ENCODE assay signal across 1 cellular context in genomic region chr14:103333754-103334643, GRCh38.
A peak's percentile ranks its signal among the peaks of the same experiment; 100 is the strongest.
TF ChIP-seq lines count a peak whose summit lies in the region.

TSS of gene EIF5 (plus strand) at chr14:103334237. CDS start at chr14:103335861, 1,624 bp downstream.

TF ChIP-seq in HepG2, 621 proteins besides CTCF, POLR2A, EP300 and RAD21 (continued from another document and continues in another):
- TF ChIP-seq ZSCAN5A (CRISPR knock-in tag; IDR thresholded peaks at IDR 0.05; ENCODE audit: borderline replicate concordance) = no peak
- TF ChIP-seq KIAA2018 (CRISPR knock-in tag; IDR thresholded peaks at IDR 0.05; ENCODE audit: borderline replicate concordance) = no peak
- no peak for TF ChIP-seq ZNF878 (CRISPR knock-in tag; IDR thresholded peaks at IDR 0.05)
- TF ChIP-seq PCBP2 (optimal IDR thresholded peaks at IDR 0.05; ENCODE audit: low read depth, low read length, poor library complexity, severe bottlenecking) = no peak
- TF ChIP-seq CBFB (CRISPR knock-in tag; IDR thresholded peaks at IDR 0.05) = peak; percentile 11; the same call in 1 of the 2 replicates
- TF ChIP-seq HNRNPUL1 (IDR thresholded peaks at IDR 0.05; ENCODE audit: low read depth, low read length) = no peak
- TF ChIP-seq NR2F1 (CRISPR knock-in tag; IDR thresholded peaks at IDR 0.05) = no peak
- TF ChIP-seq SKI (IDR thresholded peaks at IDR 0.05; ENCODE audit: partially characterized antibody) = peak; percentile 31
- 0 out of 2 replicates have a peak, but pooled peaks have one; percentile 41 for TF ChIP-seq ZNF274 (CRISPR knock-in tag; IDR thresholded peaks at IDR 0.05)
- peak; percentile 12 for TF ChIP-seq ZNF781 (CRISPR knock-in tag; IDR thresholded peaks at IDR 0.05; ENCODE audit: borderline replicate concordance, not compliant biosample characterization)
- no peak for TF ChIP-seq PRDM4 (CRISPR knock-in tag; IDR thresholded peaks at IDR 0.05; ENCODE audit: borderline replicate concordance)
- no peak for TF ChIP-seq RBM22 (optimal IDR thresholded peaks at IDR 0.05; ENCODE audit: low read length)
- peak; percentile 90 for TF ChIP-seq CCDC6 (CRISPR knock-in tag; IDR thresholded peaks at IDR 0.05)
- TF ChIP-seq ZMAT5 (CRISPR knock-in tag; IDR thresholded peaks at IDR 0.05; ENCODE audit: borderline replicate concordance, low read depth) = no peak
- TF ChIP-seq FOSL2 (CRISPR knock-in tag; IDR thresholded peaks at IDR 0.05) = peak; percentile 19; the same call in 1 of the 2 replicates
- no peak; the same call in 1 of the 2 replicates for TF ChIP-seq ZNF605 (CRISPR knock-in tag; IDR thresholded peaks at IDR 0.05)
- 0 out of 2 replicates have a peak, but pooled peaks have one; percentile 44 for TF ChIP-seq CREB3 (CRISPR knock-in tag; IDR thresholded peaks at IDR 0.05)
- peak; percentile 58; the same call in 1 of the 2 replicates for TF ChIP-seq RXRB (CRISPR knock-in tag; IDR thresholded peaks at IDR 0.05; ENCODE audit: borderline replicate concordance)
- peak; percentile 70; the same call in 1 of the 2 replicates for TF ChIP-seq ZNF589 (CRISPR knock-in tag; conservative IDR thresholded peaks at IDR 0.05)
- TF ChIP-seq ERF (CRISPR knock-in tag; IDR thresholded peaks at IDR 0.05) = peak; percentile 65
- peak; percentile 3; the same call in 1 of the 2 replicates for TF ChIP-seq RARA (CRISPR knock-in tag; IDR thresholded peaks at IDR 0.05)
- TF ChIP-seq IKZF1 (IDR thresholded peaks at IDR 0.05) = no peak
- peak; percentile 97 for TF ChIP-seq NFYB (CRISPR knock-in tag; IDR thresholded peaks at IDR 0.05)
- TF ChIP-seq ZNF24 (IDR thresholded peaks at IDR 0.05) = 0 out of 2 replicates have a peak, but pooled peaks have one; percentile 29
- peak in 1 of 2 experiments; percentile 68; a peak in 1 of 4 replicates for TF ChIP-seq REST (IDR thresholded peaks at IDR 0.05; ENCODE audit: borderline replicate concordance in 1 of 2, low read depth in 1 of 2, low read length in 2 of 2)
- 0 out of 2 replicates have a peak, but pooled peaks have one; percentile 53 for TF ChIP-seq SMYD3 (CRISPR knock-in tag; IDR thresholded peaks at IDR 0.05)
- peak; percentile 73; the same call in 1 of the 2 replicates for TF ChIP-seq HBP1 (CRISPR knock-in tag; IDR thresholded peaks at IDR 0.05; ENCODE audit: low read depth)
- TF ChIP-seq NR3C1 (CRISPR knock-in tag; IDR thresholded peaks at IDR 0.05) = no peak
- no peak for TF ChIP-seq GPN1 (CRISPR knock-in tag; IDR thresholded peaks at IDR 0.05; ENCODE audit: borderline replicate concordance)
- peak; percentile 68; the same call in 1 of the 2 replicates for TF ChIP-seq RFXANK (CRISPR knock-in tag; IDR thresholded peaks at IDR 0.05)
- no peak for TF ChIP-seq PTBP1 (IDR thresholded peaks at IDR 0.05; ENCODE audit: low read depth, low read length, poor library complexity, severe bottlenecking)
- TF ChIP-seq ZNF3 (CRISPR knock-in tag; IDR thresholded peaks at IDR 0.05) = no peak
- peak; percentile 99 for TF ChIP-seq ZBTB25 (CRISPR knock-in tag; IDR thresholded peaks at IDR 0.05)
- TF ChIP-seq SKIL (CRISPR knock-in tag; IDR thresholded peaks at IDR 0.05; ENCODE audit: borderline replicate concordance) = no peak
